Comparison of ENCODE assay signal across 24 cellular contexts in the genomic region with DNA sequence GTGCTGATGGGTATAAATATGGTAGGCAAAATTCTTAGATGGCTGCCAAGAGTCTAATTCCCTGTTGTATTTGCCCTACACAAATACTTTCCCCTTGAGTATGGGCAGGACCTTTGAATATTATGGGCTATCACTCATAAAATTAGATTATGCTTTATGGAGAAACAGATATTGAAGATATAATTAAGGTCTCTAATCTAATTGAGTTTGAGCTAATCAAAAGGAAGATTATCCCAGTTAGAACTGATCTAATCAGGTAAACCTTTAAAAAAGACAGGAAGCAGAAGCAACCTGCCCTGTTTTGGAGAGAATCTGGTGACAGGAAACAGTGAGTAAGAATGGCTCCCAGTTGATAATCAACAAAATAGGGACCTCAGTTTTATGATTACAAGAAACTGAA.
"Had no signal": no experiment of that assay in that cellular context is flagged by ENCODE, and none has a peak within 500 bp of the region (broad histone marks: within the 10 kb centered on the region; RNA-seq: fewer than 3 reads in every experiment).

No MANE protein-coding gene starts in this region.

- DNase-seq: islet precursor cell; left ventricle myocardium inferior; mesendoderm; naive B cell; natural killer cell; nephron progenitor cell; ovary; right lobe of liver; stimulated activated CD4-positive, alpha-beta T cell treated with anti-CD3 and anti-CD28 coated beads, Interleukin-1b, Interleukin-23, amount 100 ng/mL, for 48 hours; stimulated activated CD4-positive, alpha-beta T cell treated with anti-CD3 and anti-CD28 coated beads, Interleukin-2, amount 100 ng/mL, for 48 hours; stimulated activated CD4-positive, alpha-beta T cell treated with anti-CD3 and anti-CD28 coated beads, Interleukin-4, amount 100 ng/mL, for 4 hours; stimulated activated CD8-positive, alpha-beta memory T cell treated with anti-CD3 and anti-CD28 coated beads, Interleukin-4, amount 100 ng/mL, for 48 hours; stimulated activated naive CD4-positive, alpha-beta T cell treated with Interleukin-2 at 50 U/mL for 16 hours; stimulated activated naive CD8-positive, alpha-beta T cell treated with anti-CD3 and anti-CD28 coated beads, Interleukin-15, amount 100 ng/mL, for 72 hours; substantia nigra; uterus had no signal

- H3K9me3 ChIP-seq: left ventricle myocardium inferior, ovary, right atrium auricular region, right lobe of liver, tibial nerve, uterus had no signal

- H3K4me2 ChIP-seq: smooth muscle cell had no signal

- H3K27ac ChIP-seq: left ventricle myocardium inferior, ovary, right atrium auricular region, right lobe of liver, tibial nerve, uterus had no signal

- H3K4me3 ChIP-seq: left ventricle myocardium inferior, lung, ovary, right atrium auricular region, right lobe of liver, smooth muscle cell, tibial nerve, uterus had no signal

- H3K36me3 ChIP-seq: left ventricle myocardium inferior, ovary, right atrium auricular region, right lobe of liver, tibial nerve, uterus had no signal

- H3K36me3 Mint-ChIP-seq: mesothelial cell of epicardium; naive B cell; natural killer cell; stimulated activated memory B cell treated with anti-CD40 and anti-IgM and Interleukin-4, amounts not matched to agents 10 μg/mL and 1 μg/mL and 100 μg/mL, for 72 hours; type B pancreatic cell had no signal

- H3K27me3 ChIP-seq: ovary, right atrium auricular region, right lobe of liver, tibial nerve, uterus had no signal

- H3K9me3 Mint-ChIP-seq: mesothelial cell of epicardium; naive B cell; nephron progenitor cell; stimulated activated memory B cell treated with anti-CD40 and anti-IgM and Interleukin-4, amounts not matched to agents 10 μg/mL and 1 μg/mL and 100 μg/mL, for 72 hours; type B pancreatic cell had no signal

- H3K27me3 Mint-ChIP-seq: naive B cell; progenitor cell of endocrine pancreas; stimulated activated memory B cell treated with anti-CD40 and anti-IgM and Interleukin-4, amounts not matched to agents 10 μg/mL and 1 μg/mL and 100 μg/mL, for 72 hours; stimulated activated naive CD8-positive, alpha-beta T cell treated with anti-CD3 and anti-CD28 coated beads, Interleukin-15, amount 100 ng/mL, for 72 hours; type B pancreatic cell had no signal

- H3K4me3 Mint-ChIP-seq: mesothelial cell of epicardium; naive B cell; natural killer cell; nephron progenitor cell; stimulated activated memory B cell treated with anti-CD40 and anti-IgM and Interleukin-4, amounts not matched to agents 10 μg/mL and 1 μg/mL and 100 μg/mL, for 72 hours; stimulated activated naive CD8-positive, alpha-beta T cell treated with anti-CD3 and anti-CD28 coated beads, Interleukin-15, amount 100 ng/mL, for 72 hours; type B pancreatic cell had no signal

- H3K27ac Mint-ChIP-seq: mesothelial cell of epicardium; naive B cell; natural killer cell; nephron progenitor cell; progenitor cell of endocrine pancreas; stimulated activated memory B cell treated with anti-CD40 and anti-IgM and Interleukin-4, amounts not matched to agents 10 μg/mL and 1 μg/mL and 100 μg/mL, for 72 hours; stimulated activated naive CD8-positive, alpha-beta T cell treated with anti-CD3 and anti-CD28 coated beads, Interleukin-15, amount 100 ng/mL, for 72 hours; type B pancreatic cell had no signal

- ATAC-seq: natural killer cell; right lobe of liver; stimulated activated memory B cell treated with anti-CD40 and anti-IgM and Interleukin-4, amounts not matched to agents 10 μg/mL and 1 μg/mL and 100 μg/mL, for 72 hours; stimulated activated naive CD8-positive, alpha-beta T cell treated with anti-CD3 and anti-CD28 coated beads, Interleukin-15, amount 100 ng/mL, for 72 hours had no signal

- H3K4me1 Mint-ChIP-seq: mesothelial cell of epicardium; naive B cell; natural killer cell; nephron progenitor cell; stimulated activated memory B cell treated with anti-CD40 and anti-IgM and Interleukin-4, amounts not matched to agents 10 μg/mL and 1 μg/mL and 100 μg/mL, for 72 hours; stimulated activated naive CD8-positive, alpha-beta T cell treated with anti-CD3 and anti-CD28 coated beads, Interleukin-15, amount 100 ng/mL, for 72 hours had no signal
